Comparison of ENCODE assay signal across 8 cellular contexts in genomic region chr19:35869327-35870123, GRCh38. TPM values are rescaled to one million over a fixed set of nuclear protein-coding genes. Genes with fewer than 3 reads are reported as not detected.
DNase-seq lines count a peak whose midpoint lies in the region; ATAC-seq and TF ChIP-seq lines count a peak whose summit lies in the region.

No MANE protein-coding gene starts in this region.

- peak; percentile 96 for ATAC-seq in CD4-positive, alpha-beta T cell (ENCODE audit: poor library complexity)
- ATAC-seq in HG02571 (IDR thresholded peaks at IDR 0.05; ENCODE audit: unreplicated experiment), result no peak

- H3K27ac Mint-ChIP-seq in CD4-positive, alpha-beta T cell, result no peak overlapping the region
- no peak overlapping the region for H3K27ac Mint-ChIP-seq in HFFc6

- no peaks in the 10 kb centered on the region for H3K9me3 ChIP-seq in CD4-positive, alpha-beta T cell (ENCODE audit: control insufficient read depth, low read length)

- CTCF ChIA-PET in CD4-positive, alpha-beta T cell (lab: Charles Lee), result interaction anchor here (1.0 kb wide), 1 partner anchor 89 kb away, joined by 4 read pairs; no protein-coding TSS in a partner anchor

- no peak overlapping the region for H3K27ac ChIP-seq in CD4-positive, alpha-beta T cell (ENCODE audit: low read depth, low read length)

- no peaks in the 10 kb centered on the region for H3K36me3 Mint-ChIP-seq in CD4-positive, alpha-beta T cell (ENCODE audit: low read depth)
- no peaks in the 10 kb centered on the region for H3K36me3 Mint-ChIP-seq in HFFc6 (ENCODE audit: low read depth)

- H3K27me3 Mint-ChIP-seq in CD4-positive, alpha-beta T cell, result peaks cover 76% of the 10 kb centered on the region
- peaks cover 26% of the 10 kb centered on the region for H3K27me3 Mint-ChIP-seq in HFFc6 (ENCODE audit: insufficient read depth)

- peak overlapping the region; percentile 63 for H3K4me3 Mint-ChIP-seq in CD4-positive, alpha-beta T cell
- H3K4me3 Mint-ChIP-seq in HFFc6, result peak overlapping the region; percentile 86

- H3K9me3 Mint-ChIP-seq in CD4-positive, alpha-beta T cell, result no peaks in the 10 kb centered on the region
- H3K9me3 Mint-ChIP-seq in HFFc6, result no peaks in the 10 kb centered on the region

- no peak for TF ChIP-seq CTCF in CD4-positive, alpha-beta T cell (IDR thresholded peaks at IDR 0.05)
- no peak for TF ChIP-seq CTCF in HFFc6 (IDR thresholded peaks at IDR 0.05)

- DNase-seq in CD4-positive, alpha-beta T cell, result peak; percentile 60 to 80 (median 73)
- DNase-seq in HFFc6 (peak; percentile 54), NCI-H345 (lab: John Stamatoyannopoulos, UW) (peak; percentile 99), kidney glomerular epithelial cell (lab: John Stamatoyannopoulos, UW) (peak; percentile 81)
- DNase-seq in activated CD4-positive, CD25-positive, alpha-beta regulatory T cell treated with anti-CD3 and anti-CD28 coated beads, Interleukin-2, amount 50 U/mL, for 72 hours, result peak; percentile 80
- peak; percentile 76 for DNase-seq in central memory CD4-positive, alpha-beta T cell
- DNase-seq in stimulated activated CD4-positive, alpha-beta T cell treated with anti-CD3 and anti-CD28 coated beads, Interleukin-2, amount 100 ng/mL, for 48 hours, result peak; percentile 80 to 82

- POLR2A ChIA-PET in CD4-positive, alpha-beta T cell (lab: Charles Lee), result interaction anchor here (0.7 kb wide), 1 partner anchor 145 kb away, joined by 3 read pairs; the partner anchor contains the start of gene ALKBH6

- H3K4me1 Mint-ChIP-seq in CD4-positive, alpha-beta T cell (ENCODE audit: low read depth), result peaks cover 15% of the 10 kb centered on the region
- peaks cover 14% of the 10 kb centered on the region for H3K4me1 Mint-ChIP-seq in HFFc6 (ENCODE audit: low read depth)

- intact Hi-C loops in CD4-positive, alpha-beta T cell (cut with DNase I, micrococcal nuclease), result no loop called here

- peaks cover 42% of the 10 kb centered on the region for H3K27me3 ChIP-seq in CD4-positive, alpha-beta T cell (ENCODE audit: control insufficient read depth, insufficient read depth, low read length)

RNA-seq across cellular contexts. Expression of gene APLP1, which starts 1.2 kb away (rescaled TPM):
- not detected for total RNA-seq in CD4-positive, alpha-beta T cell
- 10 to 100 TPM; 24.3 to 39.7 (median 38.1) TPM for total RNA-seq in HFFc6 (2021; fragmentation: NEBNext Ultra II Directional; extraction: Animal tissue kit (Norgen Biotek cat#: 25700))

RNA-seq across cellular contexts. Expression of gene KIRREL2, which starts 12.8 kb away (rescaled TPM):
- total RNA-seq in CD4-positive, alpha-beta T cell, result under 1 TPM in 1 of 2 experiments, not detected in 1; 0.14 TPM
- total RNA-seq in HFFc6 (2021; fragmentation: NEBNext Ultra II Directional; extraction: Animal tissue kit (Norgen Biotek cat#: 25700)), result under 1 TPM in 1 of 6 experiments, not detected in 5; 0.07 TPM

RNA-seq across cellular contexts. Expression of gene NPHS1, which starts 17.2 kb away (rescaled TPM):
- total RNA-seq in CD4-positive, alpha-beta T cell, result not detected
- total RNA-seq in HFFc6 (2021; fragmentation: NEBNext Ultra II Directional; extraction: Animal tissue kit (Norgen Biotek cat#: 25700)), result not detected

RNA-seq across cellular contexts. Expression of gene NFKBID, which starts 30.8 kb away (rescaled TPM):
- total RNA-seq in CD4-positive, alpha-beta T cell, result 10 to 100 TPM; 26.5 to 30.1 TPM
- 1 to 10 TPM; 3.9 to 7.2 (median 5.3) TPM for total RNA-seq in HFFc6 (2021; fragmentation: NEBNext Ultra II Directional; extraction: Animal tissue kit (Norgen Biotek cat#: 25700))

RNA-seq across cellular contexts. Expression of gene HCST, which starts 32.8 kb away (rescaled TPM):
- 10 to 100 TPM; 72.4 to 78.6 TPM for total RNA-seq in CD4-positive, alpha-beta T cell
- 1 to 10 TPM in 5 of 6 experiments, under 1 TPM in 1; 0.96 to 4.1 (median 1.2) TPM for total RNA-seq in HFFc6 (2021; fragmentation: NEBNext Ultra II Directional; extraction: Animal tissue kit (Norgen Biotek cat#: 25700))

Comparison
In these comparisons a context has a peak if more than half of its experiments do, and no peak if none do; other contexts are left out.
1. RNA of gene APLP1, which starts 1.2 kb away (total RNA-seq): 24.3 to 39.7 TPM in HFFc6; not detected in CD4-positive, alpha-beta T cell; every median in the first group is over 10 times any median in the second.
2. Peak in every context shown above with its lines, with median percentiles within 50 percentile points of each other: DNase-seq.